ENCODE assay signal across 1 cellular context in genomic region chr17:76521683-76522082, GRCh38.
TF ChIP-seq lines count a peak whose summit lies in the region.
"Not testable (repeated sequence)": the region's sequence is repeated elsewhere in the genome, so short reads cannot be mapped to it uniquely, and the experiment has no call there.

No MANE protein-coding gene starts in this region.

TF ChIP-seq in HepG2, 621 proteins besides CTCF, POLR2A, EP300 and RAD21:
- TF ChIP-seq ZNF770 (CRISPR knock-in tag; IDR thresholded peaks at IDR 0.05), result peak; percentile 92
- TF ChIP-seq NR2F2 (IDR thresholded peaks at IDR 0.05; ENCODE audit: borderline replicate concordance, low read depth), result 0 out of 2 replicates have a peak, but pooled peaks have one; percentile 14
- 0 out of 2 replicates have a peak, but pooled peaks have one; percentile 42 for TF ChIP-seq SPEN (CRISPR knock-in tag; IDR thresholded peaks at IDR 0.05; ENCODE audit: low read depth)
- TF ChIP-seq ZMYM2 (CRISPR knock-in tag; IDR thresholded peaks at IDR 0.05), result peak; percentile 62; the same call in 1 of the 2 replicates
- 0 out of 2 replicates have a peak, but pooled peaks have one; percentile 26 for TF ChIP-seq PAXIP1 (CRISPR knock-in tag; conservative IDR thresholded peaks at IDR 0.05)
- TF ChIP-seq HNF4G (IDR thresholded peaks at IDR 0.05; ENCODE audit: borderline replicate concordance, low read depth, low read length), result peak; percentile 40; the same call in 1 of the 2 replicates
- TF ChIP-seq HNF4G (CRISPR knock-in tag; IDR thresholded peaks at IDR 0.05; ENCODE audit: borderline replicate concordance, low read depth); ZBTB40 (IDR thresholded peaks at IDR 0.05): not testable (repeated sequence)
- TF ChIP-seq ADNP (CRISPR knock-in tag; IDR thresholded peaks at IDR 0.05), result peak; percentile 82; the same call in 1 of the 2 replicates
- TF ChIP-seq ZBTB39 (CRISPR knock-in tag; IDR thresholded peaks at IDR 0.05), result 0 out of 2 replicates have a peak, but pooled peaks have one; percentile 47
- TF ChIP-seq HOXA3 (CRISPR knock-in tag; IDR thresholded peaks at IDR 0.05), result 0 out of 2 replicates have a peak, but pooled peaks have one; percentile 15
- 0 out of 2 replicates have a peak, but pooled peaks have one; percentile 34 for TF ChIP-seq RXRA (CRISPR knock-in tag; IDR thresholded peaks at IDR 0.05)
- 0 out of 2 replicates have a peak, but pooled peaks have one; percentile 13 for TF ChIP-seq ZFY (CRISPR knock-in tag; IDR thresholded peaks at IDR 0.05)
- TF ChIP-seq KDM1A (CRISPR knock-in tag; IDR thresholded peaks at IDR 0.05), result 0 out of 2 replicates have a peak, but pooled peaks have one; percentile 20
- peak; percentile 16 for TF ChIP-seq SALL1 (CRISPR knock-in tag; IDR thresholded peaks at IDR 0.05)
- peak; percentile 91 for TF ChIP-seq ZMYM3 (CRISPR knock-in tag; IDR thresholded peaks at IDR 0.05)
- TF ChIP-seq HNF4A (CRISPR knock-in tag; IDR thresholded peaks at IDR 0.05), result peak; percentile 44; the same call in 1 of the 2 replicates
- TF ChIP-seq ZBTB40 (CRISPR knock-in tag; IDR thresholded peaks at IDR 0.05), result 0 out of 2 replicates have a peak, but pooled peaks have one; percentile 4
- 0 out of 2 replicates have a peak, but pooled peaks have one; percentile 28 for TF ChIP-seq ZNF607 (CRISPR knock-in tag; IDR thresholded peaks at IDR 0.05; ENCODE audit: borderline replicate concordance)
- TF ChIP-seq ZNF558 (CRISPR knock-in tag; IDR thresholded peaks at IDR 0.05; ENCODE audit: borderline replicate concordance), result peak; percentile 43; the same call in 1 of the 2 replicates
- TF ChIP-seq PHF21A (CRISPR knock-in tag; IDR thresholded peaks at IDR 0.05), result 0 out of 2 replicates have a peak, but pooled peaks have one; percentile 28
